1 cellular context compared by ENCODE assay signal in the genomic region with DNA sequence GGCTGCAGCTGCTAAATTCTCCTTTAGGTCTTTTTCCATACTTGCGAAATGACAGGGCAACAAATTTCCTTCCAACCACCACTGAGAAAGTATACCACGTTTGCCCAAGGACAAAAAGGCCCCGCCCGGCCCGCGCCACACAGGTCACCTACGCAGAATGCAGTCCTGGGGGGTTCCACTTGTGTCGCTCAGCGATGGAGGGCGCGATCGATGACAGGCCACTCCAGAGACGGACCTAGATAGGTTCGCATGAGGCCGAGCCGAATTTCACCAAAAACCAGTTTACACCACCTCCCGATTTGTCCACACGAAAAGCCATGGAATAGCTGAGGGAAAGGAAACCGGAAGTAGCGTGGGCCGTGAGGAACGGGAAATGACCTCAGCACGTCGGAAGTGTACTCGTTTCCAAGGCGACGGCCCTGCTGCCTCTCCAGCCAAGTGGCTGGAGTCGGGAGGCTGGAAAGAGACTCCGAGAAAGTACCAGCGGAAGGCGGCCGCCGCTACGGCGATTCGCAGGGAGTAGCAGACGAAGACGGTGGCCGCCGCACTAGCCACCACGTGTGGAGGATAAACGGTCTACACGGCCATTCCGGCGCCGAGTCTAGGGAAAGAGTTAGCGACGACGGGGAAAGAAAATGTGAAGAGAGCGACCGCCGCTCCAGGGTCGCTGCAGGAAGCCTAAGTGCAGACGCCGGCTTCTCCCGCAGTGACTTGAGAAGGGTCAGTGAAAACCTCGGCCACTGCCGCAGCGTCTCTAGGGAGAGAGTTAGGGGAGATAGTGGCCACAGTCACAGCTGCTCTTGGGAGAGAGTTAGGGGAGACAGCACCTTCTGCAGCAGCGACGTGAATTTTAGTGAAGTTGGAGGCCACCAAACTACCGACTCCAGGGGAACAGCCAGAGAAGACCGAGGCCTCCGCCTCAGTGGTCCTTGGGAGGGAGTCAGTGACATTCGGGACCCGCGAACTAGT.
TF ChIP-seq lines count a peak whose summit lies in the region.

ANKRD42 (plus strand) TSS at position 398 of the 969 bp plus-strand sequence. CDS start 959 bp downstream, outside the sequence.

TF ChIP-seq in SK-N-SH, 30 proteins besides CTCF, POLR2A, EP300 and RAD21 (continued from another document):
- TF ChIP-seq, protein P1, sequence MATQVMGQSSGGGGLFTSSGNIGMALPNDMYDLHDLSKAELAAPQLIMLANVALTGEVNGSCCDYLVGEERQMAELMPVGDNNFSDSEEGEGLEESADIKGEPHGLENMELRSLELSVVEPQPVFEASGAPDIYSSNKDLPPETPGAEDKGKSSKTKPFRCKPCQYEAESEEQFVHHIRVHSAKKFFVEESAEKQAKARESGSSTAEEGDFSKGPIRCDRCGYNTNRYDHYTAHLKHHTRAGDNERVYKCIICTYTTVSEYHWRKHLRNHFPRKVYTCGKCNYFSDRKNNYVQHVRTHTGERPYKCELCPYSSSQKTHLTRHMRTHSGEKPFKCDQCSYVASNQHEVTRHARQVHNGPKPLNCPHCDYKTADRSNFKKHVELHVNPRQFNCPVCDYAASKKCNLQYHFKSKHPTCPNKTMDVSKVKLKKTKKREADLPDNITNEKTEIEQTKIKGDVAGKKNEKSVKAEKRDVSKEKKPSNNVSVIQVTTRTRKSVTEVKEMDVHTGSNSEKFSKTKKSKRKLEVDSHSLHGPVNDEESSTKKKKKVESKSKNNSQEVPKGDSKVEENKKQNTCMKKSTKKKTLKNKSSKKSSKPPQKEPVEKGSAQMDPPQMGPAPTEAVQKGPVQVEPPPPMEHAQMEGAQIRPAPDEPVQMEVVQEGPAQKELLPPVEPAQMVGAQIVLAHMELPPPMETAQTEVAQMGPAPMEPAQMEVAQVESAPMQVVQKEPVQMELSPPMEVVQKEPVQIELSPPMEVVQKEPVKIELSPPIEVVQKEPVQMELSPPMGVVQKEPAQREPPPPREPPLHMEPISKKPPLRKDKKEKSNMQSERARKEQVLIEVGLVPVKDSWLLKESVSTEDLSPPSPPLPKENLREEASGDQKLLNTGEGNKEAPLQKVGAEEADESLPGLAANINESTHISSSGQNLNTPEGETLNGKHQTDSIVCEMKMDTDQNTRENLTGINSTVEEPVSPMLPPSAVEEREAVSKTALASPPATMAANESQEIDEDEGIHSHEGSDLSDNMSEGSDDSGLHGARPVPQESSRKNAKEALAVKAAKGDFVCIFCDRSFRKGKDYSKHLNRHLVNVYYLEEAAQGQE (IDR thresholded peaks at IDR 0.05; ENCODE audit: low read depth, low read length) = peak; percentile 64
- TF ChIP-seq RCOR1 (IDR thresholded peaks at IDR 0.05; ENCODE audit: low read length) (no peak), FOXJ3 (CRISPR knock-in tag; IDR thresholded peaks at IDR 0.05) (no peak), JUND (IDR thresholded peaks at IDR 0.05) (no peak), FOSL2 (IDR thresholded peaks at IDR 0.05; ENCODE audit: borderline replicate concordance, low read depth) (no peak), RFX5 (IDR thresholded peaks at IDR 0.05; ENCODE audit: low read length) (no peak), MXI1 (IDR thresholded peaks at IDR 0.05; ENCODE audit: low read depth, low read length) (peak; percentile 97), CHD2 (IDR thresholded peaks at IDR 0.05; ENCODE audit: low read length, partially characterized antibody) (peak; percentile 28), NRF1 (IDR thresholded peaks at IDR 0.05; ENCODE audit: low read depth, low read length) (no peak), USF2 (IDR thresholded peaks at IDR 0.05; ENCODE audit: borderline replicate concordance, low read depth, low read length) (no peak)
- TF ChIP-seq, protein P2, sequence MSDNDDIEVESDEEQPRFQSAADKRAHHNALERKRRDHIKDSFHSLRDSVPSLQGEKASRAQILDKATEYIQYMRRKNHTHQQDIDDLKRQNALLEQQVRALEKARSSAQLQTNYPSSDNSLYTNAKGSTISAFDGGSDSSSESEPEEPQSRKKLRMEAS (IDR thresholded peaks at IDR 0.05; ENCODE audit: low read depth) = peak; percentile 81
- TF ChIP-seq, protein P3, sequence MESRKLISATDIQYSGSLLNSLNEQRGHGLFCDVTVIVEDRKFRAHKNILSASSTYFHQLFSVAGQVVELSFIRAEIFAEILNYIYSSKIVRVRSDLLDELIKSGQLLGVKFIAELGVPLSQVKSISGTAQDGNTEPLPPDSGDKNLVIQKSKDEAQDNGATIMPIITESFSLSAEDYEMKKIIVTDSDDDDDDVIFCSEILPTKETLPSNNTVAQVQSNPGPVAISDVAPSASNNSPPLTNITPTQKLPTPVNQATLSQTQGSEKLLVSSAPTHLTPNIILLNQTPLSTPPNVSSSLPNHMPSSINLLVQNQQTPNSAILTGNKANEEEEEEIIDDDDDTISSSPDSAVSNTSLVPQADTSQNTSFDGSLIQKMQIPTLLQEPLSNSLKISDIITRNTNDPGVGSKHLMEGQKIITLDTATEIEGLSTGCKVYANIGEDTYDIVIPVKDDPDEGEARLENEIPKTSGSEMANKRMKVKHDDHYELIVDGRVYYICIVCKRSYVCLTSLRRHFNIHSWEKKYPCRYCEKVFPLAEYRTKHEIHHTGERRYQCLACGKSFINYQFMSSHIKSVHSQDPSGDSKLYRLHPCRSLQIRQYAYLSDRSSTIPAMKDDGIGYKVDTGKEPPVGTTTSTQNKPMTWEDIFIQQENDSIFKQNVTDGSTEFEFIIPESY (IDR thresholded peaks at IDR 0.05; ENCODE audit: borderline replicate concordance, low read depth) = no peak
- TF ChIP-seq, protein P4, sequence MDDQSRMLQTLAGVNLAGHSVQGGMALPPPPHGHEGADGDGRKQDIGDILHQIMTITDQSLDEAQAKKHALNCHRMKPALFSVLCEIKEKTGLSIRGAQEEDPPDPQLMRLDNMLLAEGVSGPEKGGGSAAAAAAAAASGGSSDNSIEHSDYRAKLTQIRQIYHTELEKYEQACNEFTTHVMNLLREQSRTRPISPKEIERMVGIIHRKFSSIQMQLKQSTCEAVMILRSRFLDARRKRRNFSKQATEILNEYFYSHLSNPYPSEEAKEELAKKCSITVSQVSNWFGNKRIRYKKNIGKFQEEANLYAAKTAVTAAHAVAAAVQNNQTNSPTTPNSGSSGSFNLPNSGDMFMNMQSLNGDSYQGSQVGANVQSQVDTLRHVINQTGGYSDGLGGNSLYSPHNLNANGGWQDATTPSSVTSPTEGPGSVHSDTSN (IDR thresholded peaks at IDR 0.05) = no peak
